28 cellular contexts compared by ENCODE assay signal in genomic region chr5:68377733-68378132, GRCh38.
A peak's percentile ranks its signal among the peaks of the same experiment; 100 is the strongest.
DNase-seq lines count a peak whose midpoint lies in the region; ATAC-seq, FAIRE-seq and TF ChIP-seq lines count a peak whose summit lies in the region.
"Had no signal": no experiment of that assay in that cellular context is flagged by ENCODE, and none has a peak within 500 bp of the region (broad histone marks: within the 10 kb centered on the region; RNA-seq: fewer than 3 reads in every experiment).

No MANE protein-coding gene starts in this region.

- H3K27me3 Mint-ChIP-seq in T-helper 1 cell treated with Interleukin-12 subunit alpha and Interleukin-12 subunit beta and Interleukin-4 antibody, amounts not matched to agents 30 μg/mL and 1 μg/mL, for 36 hours (ENCODE audit: low read depth) = peaks cover 17% of the 10 kb centered on the region
- no peaks in the 10 kb centered on the region for H3K27me3 Mint-ChIP-seq in activated T-helper 17 cell treated with anti-CD3 and anti-CD28 coated beads, Interleukin-2, amount 50 U/mL, for 72 hours
- H3K27me3 Mint-ChIP-seq: stimulated activated naive CD8-positive, alpha-beta T cell treated with anti-CD3 and anti-CD28 coated beads, Interleukin-15, Interleukin-2, amounts not matched to agents 100 ng/mL and 50 ng/mL, for 24 hours had no signal

- H3K27ac Mint-ChIP-seq in T-helper 1 cell treated with Interleukin-12 subunit alpha and Interleukin-12 subunit beta and Interleukin-4 antibody, amounts not matched to agents 30 μg/mL and 1 μg/mL, for 36 hours = peak overlapping the region; percentile 42
- H3K27ac Mint-ChIP-seq in activated T-helper 17 cell treated with anti-CD3 and anti-CD28 coated beads, Interleukin-2, amount 50 U/mL, for 72 hours = no peak overlapping the region
- H3K27ac Mint-ChIP-seq: B cell; memory B cell; naive B cell; stimulated activated naive CD8-positive, alpha-beta T cell treated with anti-CD3 and anti-CD28 coated beads, Interleukin-15, Interleukin-2, amounts not matched to agents 100 ng/mL and 50 ng/mL, for 24 hours had no signal

- peaks cover 11% of the 10 kb centered on the region for H3K36me3 Mint-ChIP-seq in T-helper 1 cell treated with Interleukin-12 subunit alpha and Interleukin-12 subunit beta and Interleukin-4 antibody, amounts not matched to agents 30 μg/mL and 1 μg/mL, for 36 hours (ENCODE audit: low read depth)
- no peaks in the 10 kb centered on the region for H3K36me3 Mint-ChIP-seq in activated T-helper 17 cell treated with anti-CD3 and anti-CD28 coated beads, Interleukin-2, amount 50 U/mL, for 72 hours (ENCODE audit: low read depth)
- H3K36me3 Mint-ChIP-seq: naive B cell had no signal

- H3K27ac ChIP-seq in prostate gland = peak overlapping the region; percentile 11 to 23
- peak overlapping the region in 1 of 2 donors; percentile 22 for H3K27ac ChIP-seq in small intestine (ENCODE audit: low read depth in 1 of 2, low read length in 1 of 2)
- H3K27ac ChIP-seq: 22Rv1, cardiac muscle cell, upper lobe of left lung had no signal

- H3K4me1 ChIP-seq in prostate gland (replicated peaks) (no peaks in the 10 kb centered on the region), small intestine (ENCODE audit: control insufficient read depth in 2 of 2, insufficient read depth in 1 of 2, low read depth in 1 of 2, low read length in 1 of 2) (peaks cover 0 to 5% of the 10 kb centered on the region in 2 donors)
- H3K4me1 ChIP-seq: gastroesophageal sphincter had no signal

- H3K9me3 Mint-ChIP-seq in T-helper 1 cell treated with Interleukin-12 subunit alpha and Interleukin-12 subunit beta and Interleukin-4 antibody, amounts not matched to agents 30 μg/mL and 1 μg/mL, for 36 hours = peaks cover 11% of the 10 kb centered on the region
- peaks cover 3% of the 10 kb centered on the region for H3K9me3 Mint-ChIP-seq in activated T-helper 17 cell treated with anti-CD3 and anti-CD28 coated beads, Interleukin-2, amount 50 U/mL, for 72 hours

- intact Hi-C loops in prostate gland (cut with DNase I) = loop anchor here (2.0 kb wide), 1 partner anchor 89 kb away; no protein-coding TSS in a partner anchor

- H3K36me3 ChIP-seq in prostate gland = no peaks in the 10 kb centered on the region
- no peaks in the 10 kb centered on the region for H3K36me3 ChIP-seq in small intestine (ENCODE audit: control insufficient read depth in 2 of 2, insufficient read depth in 2 of 2, low read length in 2 of 2)
- H3K36me3 ChIP-seq: cardiac muscle cell, gastroesophageal sphincter, upper lobe of left lung had no signal

- ATAC-seq in GM21515 (IDR thresholded peaks at IDR 0.05; ENCODE audit: unreplicated experiment) = peak; percentile 45
- ATAC-seq in activated T-helper 17 cell treated with anti-CD3 and anti-CD28 coated beads, Interleukin-2, amount 50 U/mL, for 72 hours (replicated peaks) = no peak
- ATAC-seq: activated CD4-positive, CD25-positive, alpha-beta regulatory T cell treated with anti-CD3 and anti-CD28 coated beads, Interleukin-2, amount 50 U/mL, for 24 hours; gastroesophageal sphincter had no signal

- FAIRE-seq in small intestine (lab: Jason Lieb, UNC) = no peak

- H3K4me3 Mint-ChIP-seq in T-helper 1 cell treated with Interleukin-12 subunit alpha and Interleukin-12 subunit beta and Interleukin-4 antibody, amounts not matched to agents 30 μg/mL and 1 μg/mL, for 36 hours = no peak overlapping the region
- H3K4me3 Mint-ChIP-seq in activated T-helper 17 cell treated with anti-CD3 and anti-CD28 coated beads, Interleukin-2, amount 50 U/mL, for 72 hours = peak overlapping the region; percentile 43
- H3K4me3 Mint-ChIP-seq: B cell; memory B cell; stimulated activated naive CD8-positive, alpha-beta T cell treated with anti-CD3 and anti-CD28 coated beads, Interleukin-15, Interleukin-2, amounts not matched to agents 100 ng/mL and 50 ng/mL, for 24 hours had no signal

- H3K9me3 ChIP-seq in prostate gland (no peaks in the 10 kb centered on the region), small intestine (ENCODE audit: control insufficient read depth, low read depth) (no peaks in the 10 kb centered on the region)
- H3K9me3 ChIP-seq: gastroesophageal sphincter, upper lobe of left lung had no signal

- DNase-seq in T-helper 1 cell = no peak
- DNase-seq in prostate gland (ENCODE audit: low spot score) = no peak
- no peak for DNase-seq in small intestine
- DNase-seq in dermis blood vessel endothelial cell = no peak
- no peak for DNase-seq in NCI-H226
- DNase-seq: activated effector memory CD4-positive, alpha-beta T cell treated with anti-CD3 and anti-CD28 coated beads, Interleukin-2, amount 50 U/mL, for 16 hours; Calu3; erythroblast; kidney glomerular epithelial cell; MM.1S; naive B cell; NCI-H1436 treated with DMSO at 0.1 percent for 48 hours; NCI-H2171 treated with DMSO at 0.1 percent for 48 hours; NCI-H774; OCI-M1; SIG-M5; T-helper 9 cell; upper lobe of left lung had no signal

- H3K27me3 ChIP-seq in prostate gland (replicated peaks; ENCODE audit: insufficient read depth) (no peaks in the 10 kb centered on the region), small intestine (ENCODE audit: control insufficient read depth in 2 of 2, insufficient read depth in 2 of 2, low read length in 2 of 2) (no peaks in the 10 kb centered on the region)
- H3K27me3 ChIP-seq: cardiac muscle cell, gastroesophageal sphincter, upper lobe of left lung had no signal

- H3K4me3 ChIP-seq in prostate gland (no peak overlapping the region), small intestine (ENCODE audit: low read depth in 1 of 2, low read length in 2 of 2) (no peak overlapping the region)
- H3K4me3 ChIP-seq: cardiac muscle cell, gastroesophageal sphincter, upper lobe of left lung had no signal

- 93% methylated on average over 4 of the region's 4 CpGs for WGBS in prostate gland
- 83 to 88% (median 86%) methylated on average over 4 of the region's 4 CpGs for WGBS in small intestine, 3 donors

- TF ChIP-seq POLR2A in prostate gland (IDR thresholded peaks at IDR 0.05) = no peak

- no peak for TF ChIP-seq CTCF in prostate gland (IDR thresholded peaks at IDR 0.05)

- peaks cover 45% of the 10 kb centered on the region for H3K4me1 Mint-ChIP-seq in T-helper 1 cell treated with Interleukin-12 subunit alpha and Interleukin-12 subunit beta and Interleukin-4 antibody, amounts not matched to agents 30 μg/mL and 1 μg/mL, for 36 hours (ENCODE audit: low read depth)
- H3K4me1 Mint-ChIP-seq in activated T-helper 17 cell treated with anti-CD3 and anti-CD28 coated beads, Interleukin-2, amount 50 U/mL, for 72 hours = peaks cover 34% of the 10 kb centered on the region
